In the genomic region with DNA sequence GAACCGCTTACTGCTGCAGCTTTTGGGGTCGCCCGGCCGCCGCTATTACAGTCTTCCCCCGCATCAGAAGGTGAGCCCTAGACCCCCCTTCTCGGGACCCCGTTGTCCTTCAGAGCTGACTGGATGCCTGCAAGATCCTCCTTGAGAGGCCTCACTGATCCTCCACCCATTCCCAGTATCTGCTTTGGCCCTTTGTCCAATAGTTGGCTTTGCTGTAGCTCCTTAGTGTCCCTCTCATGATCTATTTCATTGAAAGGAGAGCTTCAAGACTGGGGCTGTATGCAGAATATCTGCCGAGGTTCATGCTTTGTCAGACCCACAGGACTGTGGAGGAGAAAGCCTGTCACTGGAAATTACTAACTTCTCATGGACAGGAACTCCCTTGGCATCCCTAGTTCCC, we compare ENCODE assay signal across 8 cellular contexts. TPM values are rescaled to one million over a fixed set of nuclear protein-coding genes. Genes with fewer than 3 reads are reported as not detected.
A peak's percentile ranks its signal among the peaks of the same experiment; 100 is the strongest.
DNase-seq lines count a peak whose midpoint lies in the region; ATAC-seq and TF ChIP-seq lines count a peak whose summit lies in the region.

No MANE protein-coding gene starts in this region.

- no peaks in the 10 kb centered on the region for H3K4me1 Mint-ChIP-seq in Calu3 (ENCODE audit: low read depth, unreplicated experiment)
- H3K4me1 Mint-ChIP-seq in nephron, result peaks cover 18% of the 10 kb centered on the region

- H3K9me2 ChIP-seq in SK-N-SH, result no peaks in the 10 kb centered on the region

- H3K27ac ChIP-seq in SK-N-SH (ENCODE audit: low read depth in 2 of 2, low read length in 1 of 2), result peak overlapping the region; percentile 63 to 97

- H3K9me3 ChIP-seq in SK-N-SH, result no peaks in the 10 kb centered on the region

- no peak for TF ChIP-seq RAD21 in SK-N-SH (IDR thresholded peaks at IDR 0.05; ENCODE audit: low read length)

- ATAC-seq in GM21737 (IDR thresholded peaks at IDR 0.05; ENCODE audit: unreplicated experiment) (peak; percentile 8), HG02678 (IDR thresholded peaks at IDR 0.05; ENCODE audit: unreplicated experiment) (no peak)

- H3K4me3 Mint-ChIP-seq in Calu3 (ENCODE audit: low read depth, unreplicated experiment) (peak overlapping the region; percentile 93), nephron (peak overlapping the region; percentile 99 to 100 (median 99))

- no peak for TF ChIP-seq EP300 in SK-N-SH (IDR thresholded peaks at IDR 0.05; ENCODE audit: borderline replicate concordance in 1 of 2, low read depth in 1 of 2, low read length in 1 of 2)

- DNase-seq in Calu3 (no peak), SK-N-SH (no peak), fibroblast of gingiva (ENCODE audit: low read depth) (peak; percentile 12), NCI-H1694 (lab: John Stamatoyannopoulos, UW) (no peak)
- DNase-seq in stimulated activated CD4-positive, alpha-beta T cell treated with anti-CD3 and anti-CD28 coated beads, Interleukin-12 subunit alpha, Interleukin-12 subunit beta, amount 100 ng/mL, for 4 hours, result no peak

- H3K27me3 Mint-ChIP-seq in Calu3 (ENCODE audit: unreplicated experiment) (no peaks in the 10 kb centered on the region), nephron (ENCODE audit: low read depth) (no peaks in the 10 kb centered on the region)

- H3K36me3 Mint-ChIP-seq in Calu3 (ENCODE audit: insufficient read depth, unreplicated experiment) (peaks cover 26% of the 10 kb centered on the region), nephron (ENCODE audit: low read depth) (peaks cover 37% of the 10 kb centered on the region)

- H3K4me3 ChIP-seq in SK-N-SH (ENCODE audit: low read depth in 2 of 2, low read length in 1 of 2), result peak overlapping the region; percentile 75 to 89

- intact Hi-C loops in Calu3 (cut with micrococcal nuclease; ENCODE audit: unreplicated experiment), result no loop called here

- peak overlapping the region; percentile 77 for H3K9ac ChIP-seq in SK-N-SH

- peaks cover 3 to 7% of the 10 kb centered on the region in 2 experiments; a peak in 3 of 4 replicates for H3K4me1 ChIP-seq in SK-N-SH (ENCODE audit: control insufficient read depth in 1 of 2, insufficient read depth in 2 of 2, low read depth in 1 of 2, low read length in 1 of 2)

- peaks cover 14% of the 10 kb centered on the region for H3K79me2 ChIP-seq in SK-N-SH (ENCODE audit: insufficient read depth)

- CTCF ChIA-PET in Calu3 (lab: Charles Lee) (interaction anchor here (0.6 kb wide), 1 partner anchor 10 kb away, joined by 3 read pairs; no protein-coding TSS in a partner anchor), SK-N-SH (lab: Yijun Ruan, JAX) (interaction anchor here (0.9 to 1.1 kb wide), 3 partner anchors 9 to 94 kb away, joined by 3 to 4 read pairs (median 4); no protein-coding TSS in a partner anchor)

- POLR2A ChIA-PET in SK-N-SH (lab: Yijun Ruan, JAX), result interaction anchor here (0.6 kb wide), 1 partner anchor 352 kb away, joined by 3 read pairs; no protein-coding TSS in a partner anchor

- BruUV-seq in Calu3 (replicated peaks; lab: Mats Ljungman, UMichigan), result no TSS peak

- H3K27ac Mint-ChIP-seq in Calu3 (ENCODE audit: unreplicated experiment) (peak overlapping the region; percentile 80), nephron (peak overlapping the region; percentile 96 to 100 (median 99))

- TF ChIP-seq CTCF in Calu3 (IDR thresholded peaks at IDR 0.05; ENCODE audit: unreplicated experiment) (no peak), SK-N-SH (IDR thresholded peaks at IDR 0.05) (no peak), nephron (IDR thresholded peaks at IDR 0.05; ENCODE audit: unreplicated experiment in 3 of 3) (no peak)

- peaks cover 27 to 31% of the 10 kb centered on the region in 2 experiments for H3K36me3 ChIP-seq in SK-N-SH (replicated peaks in 1 of 2; ENCODE audit: control insufficient read depth in 1 of 2, insufficient read depth in 2 of 2, low read length in 1 of 2)

- no peaks in the 10 kb centered on the region for H4K20me1 ChIP-seq in SK-N-SH (ENCODE audit: insufficient read depth)

- peak overlapping the region; percentile 99 for H3K4me2 ChIP-seq in SK-N-SH

- 2% methylated on average over 4 of the region's 9 CpGs for WGBS in SK-N-SH (ENCODE audit: low lambda C conversion rate)

- no peaks in the 10 kb centered on the region for H3K27me3 ChIP-seq in SK-N-SH (ENCODE audit: insufficient read depth)

- H2AFZ ChIP-seq in SK-N-SH (ENCODE audit: low read depth), result peak overlapping the region; percentile 98

- H3F3A ChIP-seq in SK-N-SH (replicated peaks; ENCODE audit: insufficient read depth), result peaks cover 9% of the 10 kb centered on the region

- H3K9me3 Mint-ChIP-seq in Calu3 (ENCODE audit: low read depth, unreplicated experiment), result no peaks in the 10 kb centered on the region
- H3K9me3 Mint-ChIP-seq in nephron, result no peaks in the 10 kb centered on the region

TF ChIP-seq in SK-N-SH, 30 proteins besides CTCF, POLR2A, EP300 and RAD21:
- TF ChIP-seq, protein P1, sequence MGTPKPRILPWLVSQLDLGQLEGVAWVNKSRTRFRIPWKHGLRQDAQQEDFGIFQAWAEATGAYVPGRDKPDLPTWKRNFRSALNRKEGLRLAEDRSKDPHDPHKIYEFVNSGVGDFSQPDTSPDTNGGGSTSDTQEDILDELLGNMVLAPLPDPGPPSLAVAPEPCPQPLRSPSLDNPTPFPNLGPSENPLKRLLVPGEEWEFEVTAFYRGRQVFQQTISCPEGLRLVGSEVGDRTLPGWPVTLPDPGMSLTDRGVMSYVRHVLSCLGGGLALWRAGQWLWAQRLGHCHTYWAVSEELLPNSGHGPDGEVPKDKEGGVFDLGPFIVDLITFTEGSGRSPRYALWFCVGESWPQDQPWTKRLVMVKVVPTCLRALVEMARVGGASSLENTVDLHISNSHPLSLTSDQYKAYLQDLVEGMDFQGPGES (IDR thresholded peaks at IDR 0.05; ENCODE audit: low read depth, low read length), result no peak
- no peak for TF ChIP-seq RXRA (IDR thresholded peaks at IDR 0.05; ENCODE audit: borderline replicate concordance, low read depth)
- TF ChIP-seq ELF1 (IDR thresholded peaks at IDR 0.05), result no peak
- TF ChIP-seq, protein P2, sequence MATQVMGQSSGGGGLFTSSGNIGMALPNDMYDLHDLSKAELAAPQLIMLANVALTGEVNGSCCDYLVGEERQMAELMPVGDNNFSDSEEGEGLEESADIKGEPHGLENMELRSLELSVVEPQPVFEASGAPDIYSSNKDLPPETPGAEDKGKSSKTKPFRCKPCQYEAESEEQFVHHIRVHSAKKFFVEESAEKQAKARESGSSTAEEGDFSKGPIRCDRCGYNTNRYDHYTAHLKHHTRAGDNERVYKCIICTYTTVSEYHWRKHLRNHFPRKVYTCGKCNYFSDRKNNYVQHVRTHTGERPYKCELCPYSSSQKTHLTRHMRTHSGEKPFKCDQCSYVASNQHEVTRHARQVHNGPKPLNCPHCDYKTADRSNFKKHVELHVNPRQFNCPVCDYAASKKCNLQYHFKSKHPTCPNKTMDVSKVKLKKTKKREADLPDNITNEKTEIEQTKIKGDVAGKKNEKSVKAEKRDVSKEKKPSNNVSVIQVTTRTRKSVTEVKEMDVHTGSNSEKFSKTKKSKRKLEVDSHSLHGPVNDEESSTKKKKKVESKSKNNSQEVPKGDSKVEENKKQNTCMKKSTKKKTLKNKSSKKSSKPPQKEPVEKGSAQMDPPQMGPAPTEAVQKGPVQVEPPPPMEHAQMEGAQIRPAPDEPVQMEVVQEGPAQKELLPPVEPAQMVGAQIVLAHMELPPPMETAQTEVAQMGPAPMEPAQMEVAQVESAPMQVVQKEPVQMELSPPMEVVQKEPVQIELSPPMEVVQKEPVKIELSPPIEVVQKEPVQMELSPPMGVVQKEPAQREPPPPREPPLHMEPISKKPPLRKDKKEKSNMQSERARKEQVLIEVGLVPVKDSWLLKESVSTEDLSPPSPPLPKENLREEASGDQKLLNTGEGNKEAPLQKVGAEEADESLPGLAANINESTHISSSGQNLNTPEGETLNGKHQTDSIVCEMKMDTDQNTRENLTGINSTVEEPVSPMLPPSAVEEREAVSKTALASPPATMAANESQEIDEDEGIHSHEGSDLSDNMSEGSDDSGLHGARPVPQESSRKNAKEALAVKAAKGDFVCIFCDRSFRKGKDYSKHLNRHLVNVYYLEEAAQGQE (IDR thresholded peaks at IDR 0.05; ENCODE audit: low read depth, low read length), result no peak
- no peak for TF ChIP-seq FOSL2 (IDR thresholded peaks at IDR 0.05; ENCODE audit: borderline replicate concordance, low read depth)
- no peak for TF ChIP-seq RCOR1 (IDR thresholded peaks at IDR 0.05; ENCODE audit: low read length)
- TF ChIP-seq TCF12 (IDR thresholded peaks at IDR 0.05), result no peak
- TF ChIP-seq JUND (IDR thresholded peaks at IDR 0.05), result no peak
- no peak for TF ChIP-seq FOXJ3 (CRISPR knock-in tag; IDR thresholded peaks at IDR 0.05)
- TF ChIP-seq YY1 (IDR thresholded peaks at IDR 0.05; ENCODE audit: low read depth), result no peak
- no peak for TF ChIP-seq GATA2 (CRISPR knock-in tag; IDR thresholded peaks at IDR 0.05)
- TF ChIP-seq TAF1 (IDR thresholded peaks at IDR 0.05; ENCODE audit: borderline replicate concordance, low read depth, low read length), result no peak

RNA-seq across cellular contexts. Expression of a gene that starts 0.5 kb away (rescaled TPM):
- 25.4 and 27.4 TPM in 2 replicates for total RNA-seq in Calu3 (2022)
- polyA plus RNA-seq in SK-N-SH (2012; rRNA removed), result 14.4 and 17.8 TPM in 2 replicates
- polyA plus RNA-seq in SK-N-SH (2012; cell fraction: cytosol; rRNA removed), result 19.4 and 20.3 TPM in 2 replicates
- polyA plus RNA-seq in SK-N-SH (2012; cell fraction: nucleus; rRNA removed), result 6.9 and 10.2 TPM in 2 replicates

RNA-seq across cellular contexts. Expression of a gene that starts 48.1 kb away (rescaled TPM):
- total RNA-seq in Calu3 (2022), result 1.6 and 2.2 TPM in 2 replicates
- 0.97 and 2.0 TPM in 2 replicates for polyA plus RNA-seq in SK-N-SH (2012; rRNA removed)
- 1.9 and 2.4 TPM in 2 replicates for polyA plus RNA-seq in SK-N-SH (2012; cell fraction: cytosol; rRNA removed)
- 1.4 and 3.8 TPM in 2 replicates for polyA plus RNA-seq in SK-N-SH (2012; cell fraction: nucleus; rRNA removed)

RNA-seq across cellular contexts. Expression of a gene that starts 48.4 kb away (rescaled TPM):
- 13.0 and 14.7 TPM in 2 replicates for total RNA-seq in Calu3 (2022)
- 9.2 and 13.1 TPM in 2 replicates for polyA plus RNA-seq in SK-N-SH (2012; rRNA removed)
- polyA plus RNA-seq in SK-N-SH (2012; cell fraction: cytosol; rRNA removed), result 14.8 and 17.7 TPM in 2 replicates
- 6.8 and 10.2 TPM in 2 replicates for polyA plus RNA-seq in SK-N-SH (2012; cell fraction: nucleus; rRNA removed)
